ENCODE assay signal across 1 cellular context in genomic region chr1:206864939-206865671, GRCh38.
A peak's percentile ranks its signal among the peaks of the same experiment; 100 is the strongest.
TF ChIP-seq lines count a peak whose summit lies in the region.

A gene with protein sequence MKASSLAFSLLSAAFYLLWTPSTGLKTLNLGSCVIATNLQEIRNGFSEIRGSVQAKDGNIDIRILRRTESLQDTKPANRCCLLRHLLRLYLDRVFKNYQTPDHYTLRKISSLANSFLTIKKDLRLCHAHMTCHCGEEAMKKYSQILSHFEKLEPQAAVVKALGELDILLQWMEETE (plus strand): TSS chr1:206865623. CDS start chr1:206865853, 230 bp downstream.

TF ChIP-seq in K562, 482 proteins besides CTCF, POLR2A, EP300 and RAD21 (continued from another document):
- TF ChIP-seq GTF3C2 (IDR thresholded peaks at IDR 0.05; ENCODE audit: borderline replicate concordance, extremely low read depth, insufficient read length): no peak
- TF ChIP-seq ATF1 (CRISPR knock-in tag; IDR thresholded peaks at IDR 0.05): no peak
- 0 out of 2 replicates have a peak, but pooled peaks have one; percentile 14 for TF ChIP-seq ATF1 (tag; IDR thresholded peaks at IDR 0.05)
- peak; percentile 65; the same call in 1 of the 2 replicates for TF ChIP-seq TARDBP (IDR thresholded peaks at IDR 0.05)
- no peak for TF ChIP-seq MCM2 (IDR thresholded peaks at IDR 0.05; ENCODE audit: low read depth)
- TF ChIP-seq CC2D1A (IDR thresholded peaks at IDR 0.05): 0 out of 2 replicates have a peak, but pooled peaks have one; percentile 30
- TF ChIP-seq MEF2D (tag; conservative IDR thresholded peaks at IDR 0.05; ENCODE audit: low read depth): no peak
- TF ChIP-seq GATA2 (CRISPR knock-in tag; IDR thresholded peaks at IDR 0.05): no peak
- TF ChIP-seq SMC3 (conservative IDR thresholded peaks at IDR 0.05; ENCODE audit: insufficient read depth, low read depth, low read length): peak; percentile 74
- TF ChIP-seq E2F1 (CRISPR knock-in tag; IDR thresholded peaks at IDR 0.05): peak; percentile 53
- TF ChIP-seq PHTF2 (CRISPR knock-in tag; IDR thresholded peaks at IDR 0.05): no peak
- 0 out of 4 replicates have a peak, but pooled peaks of 1 of the 2 experiments have one; percentile 41 for TF ChIP-seq ZMIZ1 (IDR thresholded peaks at IDR 0.05; ENCODE audit: low read depth in 2 of 2, low read length in 2 of 2)
- no peak for TF ChIP-seq CCNT2 (IDR thresholded peaks at IDR 0.05; ENCODE audit: borderline replicate concordance, extremely low read depth, insufficient read length, low read depth, low read length)
- no peak for TF ChIP-seq MECOM (CRISPR knock-in tag; IDR thresholded peaks at IDR 0.05)
- no peak for TF ChIP-seq POU5F1 (IDR thresholded peaks at IDR 0.05; ENCODE audit: borderline replicate concordance, low read depth, low read length, partially characterized antibody)
- no peak for TF ChIP-seq ATF3 (IDR thresholded peaks at IDR 0.05)
- TF ChIP-seq ATF3 (CRISPR knock-in tag; conservative IDR thresholded peaks at IDR 0.05): no peak
- 0 out of 2 replicates have a peak, but pooled peaks have one; percentile 16 for TF ChIP-seq ZNF695 (CRISPR knock-in tag; IDR thresholded peaks at IDR 0.05)
- TF ChIP-seq CTBP1 (IDR thresholded peaks at IDR 0.05; ENCODE audit: borderline replicate concordance): peak; percentile 48; the same call in 1 of the 2 replicates
- no peak for TF ChIP-seq HDGF (IDR thresholded peaks at IDR 0.05)
TF ChIP-seq in K562: peak in this region for 33.
